8 cellular contexts compared by ENCODE assay signal in genomic region chr5:42950466-42951168, GRCh38.
DNase-seq lines count a peak whose midpoint lies in the region; ATAC-seq, FAIRE-seq and TF ChIP-seq lines count a peak whose summit lies in the region.

No MANE protein-coding gene starts in this region.

- H3K27ac ChIP-seq in caudate nucleus (ENCODE audit: low read depth, low read length) = peak overlapping the region; percentile 48

- no peak for FAIRE-seq in D721Med (lab: Jason Lieb, UNC)

- H3K4me3 ChIP-seq in GM12865 (ENCODE audit: low read depth, low read length) (peak overlapping the region; percentile 75), HFF-Myc (replicated peaks; ENCODE audit: low read depth, low read length) (peak overlapping the region; percentile 41), WI38 (ENCODE audit: low read depth, low read length) (peak overlapping the region; percentile 55)

- ATAC-seq in left lobe of liver = peak; percentile 67

- TF ChIP-seq CTCF in GM12865 (IDR thresholded peaks at IDR 0.05; ENCODE audit: insufficient read depth, low read depth, low read length, missing control alignments) (no peak), HFF-Myc (IDR thresholded peaks at IDR 0.05; ENCODE audit: low read depth, low read length, missing control alignments) (no peak), WI38 (IDR thresholded peaks at IDR 0.05; ENCODE audit: low read depth, low read length) (no peak), D721Med (IDR thresholded peaks at IDR 0.05; ENCODE audit: insufficient read depth, missing control alignments) (no peak)

- DNase-seq in GM12865 (ENCODE audit: low read depth) = peak; percentile 83
- DNase-seq in HFF-Myc (ENCODE audit: extremely low read depth, low read depth) = peak; percentile 99
- peak; percentile 41 for DNase-seq in NCI-H1092 (lab: John Stamatoyannopoulos, UW)
- DNase-seq in caudate nucleus (lab: John Stamatoyannopoulos, UW) = peak in 9 of 61 donors; percentile 5 to 32 (median 16)
- DNase-seq in left lobe of liver (ENCODE audit: low spot score) = no peak
- peak; percentile 38 for DNase-seq in stimulated activated CD8-positive, alpha-beta memory T cell treated with anti-CD3 and anti-CD28 coated beads, Interleukin-15, amount 100 ng/mL, for 1 hour (ENCODE audit: low read depth)
- DNase-seq in D721Med (ENCODE audit: insufficient read length, low spot score) = no peak

Comparison
In these comparisons a context has a peak if more than half of its experiments do, and no peak if none do; other contexts are left out.
1. DNase-seq: peak in GM12865 (single experiment), HFF-Myc (single experiment), NCI-H1092 (single experiment) and stimulated activated CD8-positive, alpha-beta memory T cell treated with anti-CD3 and anti-CD28 coated beads, Interleukin-15, amount 100 ng/mL, for 1 hour (single experiment); none in left lobe of liver (single experiment) and D721Med (single experiment).
2. Peak in every context shown above with its lines, with median percentiles within 50 percentile points of each other: H3K4me3 ChIP-seq.